ENCODE assay signal across 1 cellular context in the genomic region with DNA sequence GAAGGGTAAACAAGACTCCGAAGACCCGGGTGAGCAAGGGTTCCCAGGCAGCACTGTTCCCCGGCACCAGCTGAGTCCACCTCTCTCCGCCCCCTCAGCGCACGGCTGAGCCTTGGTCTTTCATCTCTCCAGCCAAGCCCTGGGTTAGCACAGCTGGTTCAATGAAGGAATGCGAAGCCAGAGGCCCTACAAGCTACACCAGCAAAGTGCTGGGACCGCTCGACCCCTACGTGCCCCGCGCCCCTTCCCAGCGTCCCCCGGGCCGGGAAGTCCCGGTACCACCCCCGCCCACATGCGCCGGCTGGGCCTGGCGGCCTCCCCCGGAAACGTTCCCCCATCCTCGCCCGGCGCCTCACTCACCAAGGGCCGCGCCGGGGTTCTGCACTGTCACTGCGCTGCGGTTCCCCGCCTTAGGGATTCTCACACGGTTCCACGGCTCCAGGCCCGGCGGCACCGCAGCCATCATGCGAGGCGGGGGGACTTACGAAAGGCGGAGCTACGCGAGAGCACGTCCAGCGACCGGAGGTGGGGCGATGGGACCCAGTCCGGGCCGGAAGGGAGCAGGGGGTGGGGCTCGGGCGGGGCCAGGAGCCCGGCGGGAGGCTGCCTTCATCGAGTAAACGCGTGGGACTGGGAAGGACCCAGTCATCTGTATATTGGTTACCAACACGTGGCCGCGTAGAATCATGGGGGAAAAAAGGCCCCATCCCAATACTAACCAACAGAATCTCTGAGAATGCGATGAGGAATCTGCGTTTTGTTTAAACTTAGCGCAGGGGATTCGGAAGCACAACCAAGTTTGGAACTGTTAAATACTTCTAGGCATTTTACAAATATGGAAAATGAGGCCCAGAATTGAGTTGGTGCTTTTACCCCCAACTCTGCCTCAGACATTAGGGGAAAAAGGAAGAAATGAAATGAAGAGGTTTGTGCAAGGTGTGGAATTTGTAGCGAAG.
A peak's percentile ranks its signal among the peaks of the same experiment; 100 is the strongest.
TF ChIP-seq lines count a peak whose summit lies in the region.

No MANE protein-coding gene starts in this region.

TF ChIP-seq in HepG2, 621 proteins besides CTCF, POLR2A, EP300 and RAD21 (continued from another document and continues in another):
- TF ChIP-seq, protein P1, sequence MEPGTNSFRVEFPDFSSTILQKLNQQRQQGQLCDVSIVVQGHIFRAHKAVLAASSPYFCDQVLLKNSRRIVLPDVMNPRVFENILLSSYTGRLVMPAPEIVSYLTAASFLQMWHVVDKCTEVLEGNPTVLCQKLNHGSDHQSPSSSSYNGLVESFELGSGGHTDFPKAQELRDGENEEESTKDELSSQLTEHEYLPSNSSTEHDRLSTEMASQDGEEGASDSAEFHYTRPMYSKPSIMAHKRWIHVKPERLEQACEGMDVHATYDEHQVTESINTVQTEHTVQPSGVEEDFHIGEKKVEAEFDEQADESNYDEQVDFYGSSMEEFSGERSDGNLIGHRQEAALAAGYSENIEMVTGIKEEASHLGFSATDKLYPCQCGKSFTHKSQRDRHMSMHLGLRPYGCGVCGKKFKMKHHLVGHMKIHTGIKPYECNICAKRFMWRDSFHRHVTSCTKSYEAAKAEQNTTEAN (CRISPR knock-in tag; conservative IDR thresholded peaks at IDR 0.05), result peak; percentile 76; the same call in 1 of the 2 replicates
- TF ChIP-seq KDM4B (CRISPR knock-in tag; IDR thresholded peaks at IDR 0.05) (peak; percentile 76; the same call in 1 of the 2 replicates), ZNF614 (CRISPR knock-in tag; IDR thresholded peaks at IDR 0.05; ENCODE audit: borderline replicate concordance) (peak; percentile 58; the same call in 1 of the 2 replicates), ZNF672 (CRISPR knock-in tag; IDR thresholded peaks at IDR 0.05) (no peak), ZZZ3 (CRISPR knock-in tag; IDR thresholded peaks at IDR 0.05; ENCODE audit: borderline replicate concordance) (peak; percentile 93; the same call in 1 of the 2 replicates), MIXL1 (CRISPR knock-in tag; IDR thresholded peaks at IDR 0.05) (0 out of 2 replicates have a peak, but pooled peaks have one; percentile 8), KDM6A (CRISPR knock-in tag; IDR thresholded peaks at IDR 0.05; ENCODE audit: low read depth) (no peak), ZNF75D (CRISPR knock-in tag; IDR thresholded peaks at IDR 0.05; ENCODE audit: borderline replicate concordance) (no peak), KDM2A (CRISPR knock-in tag; IDR thresholded peaks at IDR 0.05; ENCODE audit: borderline replicate concordance, low read depth) (peak; percentile 94), MTF2 (CRISPR knock-in tag; IDR thresholded peaks at IDR 0.05; ENCODE audit: borderline replicate concordance) (no peak), SNAI1 (CRISPR knock-in tag; IDR thresholded peaks at IDR 0.05; ENCODE audit: borderline replicate concordance) (0 out of 2 replicates have a peak, but pooled peaks have one; percentile 63), CBFB (CRISPR knock-in tag; IDR thresholded peaks at IDR 0.05) (peak; percentile 59; the same call in 1 of the 2 replicates), TSC22D2 (CRISPR knock-in tag; IDR thresholded peaks at IDR 0.05; ENCODE audit: borderline replicate concordance) (0 out of 2 replicates have a peak, but pooled peaks have one; percentile 49), ATF7-NPFF (CRISPR knock-in tag; IDR thresholded peaks at IDR 0.05; ENCODE audit: low read depth) (peak; percentile 85), ZNF143 (CRISPR knock-in tag; IDR thresholded peaks at IDR 0.05) (peak; percentile 84), ZNF333 (CRISPR knock-in tag; IDR thresholded peaks at IDR 0.05; ENCODE audit: borderline replicate concordance) (peak; percentile 63; the same call in 1 of the 2 replicates), ZNF678 (CRISPR knock-in tag; IDR thresholded peaks at IDR 0.05) (peak; percentile 54; the same call in 1 of the 2 replicates), NFATC3 (CRISPR knock-in tag; IDR thresholded peaks at IDR 0.05) (peak; percentile 88; the same call in 1 of the 2 replicates), MEF2D (CRISPR knock-in tag; IDR thresholded peaks at IDR 0.05) (peak; percentile 78), ZNF883 (CRISPR knock-in tag; IDR thresholded peaks at IDR 0.05; ENCODE audit: not compliant biosample characterization) (peak; percentile 97), YY1 (IDR thresholded peaks at IDR 0.05; ENCODE audit: insufficient read depth, insufficient replicate concordance, low read depth, low read length) (peak; percentile 91), ZNF563 (CRISPR knock-in tag; IDR thresholded peaks at IDR 0.05) (peak; percentile 85), ZNF567 (CRISPR knock-in tag; IDR thresholded peaks at IDR 0.05; ENCODE audit: borderline replicate concordance) (peak; percentile 34; the same call in 1 of the 2 replicates), ZFAT (CRISPR knock-in tag; conservative IDR thresholded peaks at IDR 0.05) (0 out of 2 replicates have a peak, but pooled peaks have one; percentile 17), FOXA3 (CRISPR knock-in tag; IDR thresholded peaks at IDR 0.05) (peak; percentile 35), RARA (CRISPR knock-in tag; IDR thresholded peaks at IDR 0.05) (peak; percentile 13)
- TF ChIP-seq, protein P2, sequence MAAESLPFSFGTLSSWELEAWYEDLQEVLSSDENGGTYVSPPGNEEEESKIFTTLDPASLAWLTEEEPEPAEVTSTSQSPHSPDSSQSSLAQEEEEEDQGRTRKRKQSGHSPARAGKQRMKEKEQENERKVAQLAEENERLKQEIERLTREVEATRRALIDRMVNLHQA (CRISPR knock-in tag; IDR thresholded peaks at IDR 0.05), result no peak
- TF ChIP-seq, protein P3, sequence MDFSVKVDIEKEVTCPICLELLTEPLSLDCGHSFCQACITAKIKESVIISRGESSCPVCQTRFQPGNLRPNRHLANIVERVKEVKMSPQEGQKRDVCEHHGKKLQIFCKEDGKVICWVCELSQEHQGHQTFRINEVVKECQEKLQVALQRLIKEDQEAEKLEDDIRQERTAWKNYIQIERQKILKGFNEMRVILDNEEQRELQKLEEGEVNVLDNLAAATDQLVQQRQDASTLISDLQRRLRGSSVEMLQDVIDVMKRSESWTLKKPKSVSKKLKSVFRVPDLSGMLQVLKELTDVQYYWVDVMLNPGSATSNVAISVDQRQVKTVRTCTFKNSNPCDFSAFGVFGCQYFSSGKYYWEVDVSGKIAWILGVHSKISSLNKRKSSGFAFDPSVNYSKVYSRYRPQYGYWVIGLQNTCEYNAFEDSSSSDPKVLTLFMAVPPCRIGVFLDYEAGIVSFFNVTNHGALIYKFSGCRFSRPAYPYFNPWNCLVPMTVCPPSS (IDR thresholded peaks at IDR 0.05), result no peak
- TF ChIP-seq, protein P4, sequence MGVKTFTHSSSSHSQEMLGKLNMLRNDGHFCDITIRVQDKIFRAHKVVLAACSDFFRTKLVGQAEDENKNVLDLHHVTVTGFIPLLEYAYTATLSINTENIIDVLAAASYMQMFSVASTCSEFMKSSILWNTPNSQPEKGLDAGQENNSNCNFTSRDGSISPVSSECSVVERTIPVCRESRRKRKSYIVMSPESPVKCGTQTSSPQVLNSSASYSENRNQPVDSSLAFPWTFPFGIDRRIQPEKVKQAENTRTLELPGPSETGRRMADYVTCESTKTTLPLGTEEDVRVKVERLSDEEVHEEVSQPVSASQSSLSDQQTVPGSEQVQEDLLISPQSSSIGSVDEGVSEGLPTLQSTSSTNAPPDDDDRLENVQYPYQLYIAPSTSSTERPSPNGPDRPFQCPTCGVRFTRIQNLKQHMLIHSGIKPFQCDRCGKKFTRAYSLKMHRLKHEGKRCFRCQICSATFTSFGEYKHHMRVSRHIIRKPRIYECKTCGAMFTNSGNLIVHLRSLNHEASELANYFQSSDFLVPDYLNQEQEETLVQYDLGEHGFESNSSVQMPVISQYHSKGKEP (CRISPR knock-in tag; IDR thresholded peaks at IDR 0.05), result no peak
- TF ChIP-seq, protein P5, sequence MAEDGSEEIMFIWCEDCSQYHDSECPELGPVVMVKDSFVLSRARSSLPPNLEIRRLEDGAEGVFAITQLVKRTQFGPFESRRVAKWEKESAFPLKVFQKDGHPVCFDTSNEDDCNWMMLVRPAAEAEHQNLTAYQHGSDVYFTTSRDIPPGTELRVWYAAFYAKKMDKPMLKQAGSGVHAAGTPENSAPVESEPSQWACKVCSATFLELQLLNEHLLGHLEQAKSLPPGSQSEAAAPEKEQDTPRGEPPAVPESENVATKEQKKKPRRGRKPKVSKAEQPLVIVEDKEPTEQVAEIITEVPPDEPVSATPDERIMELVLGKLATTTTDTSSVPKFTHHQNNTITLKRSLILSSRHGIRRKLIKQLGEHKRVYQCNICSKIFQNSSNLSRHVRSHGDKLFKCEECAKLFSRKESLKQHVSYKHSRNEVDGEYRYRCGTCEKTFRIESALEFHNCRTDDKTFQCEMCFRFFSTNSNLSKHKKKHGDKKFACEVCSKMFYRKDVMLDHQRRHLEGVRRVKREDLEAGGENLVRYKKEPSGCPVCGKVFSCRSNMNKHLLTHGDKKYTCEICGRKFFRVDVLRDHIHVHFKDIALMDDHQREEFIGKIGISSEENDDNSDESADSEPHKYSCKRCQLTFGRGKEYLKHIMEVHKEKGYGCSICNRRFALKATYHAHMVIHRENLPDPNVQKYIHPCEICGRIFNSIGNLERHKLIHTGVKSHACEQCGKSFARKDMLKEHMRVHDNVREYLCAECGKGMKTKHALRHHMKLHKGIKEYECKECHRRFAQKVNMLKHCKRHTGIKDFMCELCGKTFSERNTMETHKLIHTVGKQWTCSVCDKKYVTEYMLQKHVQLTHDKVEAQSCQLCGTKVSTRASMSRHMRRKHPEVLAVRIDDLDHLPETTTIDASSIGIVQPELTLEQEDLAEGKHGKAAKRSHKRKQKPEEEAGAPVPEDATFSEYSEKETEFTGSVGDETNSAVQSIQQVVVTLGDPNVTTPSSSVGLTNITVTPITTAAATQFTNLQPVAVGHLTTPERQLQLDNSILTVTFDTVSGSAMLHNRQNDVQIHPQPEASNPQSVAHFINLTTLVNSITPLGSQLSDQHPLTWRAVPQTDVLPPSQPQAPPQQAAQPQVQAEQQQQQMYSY (CRISPR knock-in tag; IDR thresholded peaks at IDR 0.05), result 0 out of 2 replicates have a peak, but pooled peaks have one; percentile 74
- TF ChIP-seq, protein P6, sequence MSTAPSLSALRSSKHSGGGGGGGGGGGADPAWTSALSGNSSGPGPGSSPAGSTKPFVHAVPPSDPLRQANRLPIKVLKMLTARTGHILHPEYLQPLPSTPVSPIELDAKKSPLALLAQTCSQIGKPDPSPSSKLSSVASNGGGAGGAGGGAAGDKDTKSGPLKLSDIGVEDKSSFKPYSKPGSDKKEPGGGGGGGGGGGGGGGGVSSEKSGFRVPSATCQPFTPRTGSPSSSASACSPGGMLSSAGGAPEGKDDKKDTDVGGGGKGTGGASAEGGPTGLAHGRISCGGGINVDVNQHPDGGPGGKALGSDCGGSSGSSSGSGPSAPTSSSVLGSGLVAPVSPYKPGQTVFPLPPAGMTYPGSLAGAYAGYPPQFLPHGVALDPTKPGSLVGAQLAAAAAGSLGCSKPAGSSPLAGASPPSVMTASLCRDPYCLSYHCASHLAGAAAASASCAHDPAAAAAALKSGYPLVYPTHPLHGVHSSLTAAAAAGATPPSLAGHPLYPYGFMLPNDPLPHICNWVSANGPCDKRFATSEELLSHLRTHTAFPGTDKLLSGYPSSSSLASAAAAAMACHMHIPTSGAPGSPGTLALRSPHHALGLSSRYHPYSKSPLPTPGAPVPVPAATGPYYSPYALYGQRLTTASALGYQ (CRISPR knock-in tag; IDR thresholded peaks at IDR 0.05), result 0 out of 2 replicates have a peak, but pooled peaks have one; percentile 33
- TF ChIP-seq, protein P7, sequence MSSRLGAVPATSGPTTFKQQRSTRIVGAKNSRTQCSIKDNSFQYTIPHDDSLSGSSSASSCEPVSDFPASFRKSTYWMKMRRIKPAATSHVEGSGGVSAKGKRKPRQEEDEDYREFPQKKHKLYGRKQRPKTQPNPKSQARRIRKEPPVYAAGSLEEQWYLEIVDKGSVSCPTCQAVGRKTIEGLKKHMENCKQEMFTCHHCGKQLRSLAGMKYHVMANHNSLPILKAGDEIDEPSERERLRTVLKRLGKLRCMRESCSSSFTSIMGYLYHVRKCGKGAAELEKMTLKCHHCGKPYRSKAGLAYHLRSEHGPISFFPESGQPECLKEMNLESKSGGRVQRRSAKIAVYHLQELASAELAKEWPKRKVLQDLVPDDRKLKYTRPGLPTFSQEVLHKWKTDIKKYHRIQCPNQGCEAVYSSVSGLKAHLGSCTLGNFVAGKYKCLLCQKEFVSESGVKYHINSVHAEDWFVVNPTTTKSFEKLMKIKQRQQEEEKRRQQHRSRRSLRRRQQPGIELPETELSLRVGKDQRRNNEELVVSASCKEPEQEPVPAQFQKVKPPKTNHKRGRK (CRISPR knock-in tag; IDR thresholded peaks at IDR 0.05), result no peak
- TF ChIP-seq, protein P8, sequence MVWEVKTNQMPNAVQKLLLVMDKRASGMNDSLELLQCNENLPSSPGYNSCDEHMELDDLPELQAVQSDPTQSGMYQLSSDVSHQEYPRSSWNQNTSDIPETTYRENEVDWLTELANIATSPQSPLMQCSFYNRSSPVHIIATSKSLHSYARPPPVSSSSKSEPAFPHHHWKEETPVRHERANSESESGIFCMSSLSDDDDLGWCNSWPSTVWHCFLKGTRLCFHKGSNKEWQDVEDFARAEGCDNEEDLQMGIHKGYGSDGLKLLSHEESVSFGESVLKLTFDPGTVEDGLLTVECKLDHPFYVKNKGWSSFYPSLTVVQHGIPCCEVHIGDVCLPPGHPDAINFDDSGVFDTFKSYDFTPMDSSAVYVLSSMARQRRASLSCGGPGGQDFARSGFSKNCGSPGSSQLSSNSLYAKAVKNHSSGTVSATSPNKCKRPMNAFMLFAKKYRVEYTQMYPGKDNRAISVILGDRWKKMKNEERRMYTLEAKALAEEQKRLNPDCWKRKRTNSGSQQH (CRISPR knock-in tag; IDR thresholded peaks at IDR 0.05; ENCODE audit: low read depth), result no peak
- TF ChIP-seq, protein P9, sequence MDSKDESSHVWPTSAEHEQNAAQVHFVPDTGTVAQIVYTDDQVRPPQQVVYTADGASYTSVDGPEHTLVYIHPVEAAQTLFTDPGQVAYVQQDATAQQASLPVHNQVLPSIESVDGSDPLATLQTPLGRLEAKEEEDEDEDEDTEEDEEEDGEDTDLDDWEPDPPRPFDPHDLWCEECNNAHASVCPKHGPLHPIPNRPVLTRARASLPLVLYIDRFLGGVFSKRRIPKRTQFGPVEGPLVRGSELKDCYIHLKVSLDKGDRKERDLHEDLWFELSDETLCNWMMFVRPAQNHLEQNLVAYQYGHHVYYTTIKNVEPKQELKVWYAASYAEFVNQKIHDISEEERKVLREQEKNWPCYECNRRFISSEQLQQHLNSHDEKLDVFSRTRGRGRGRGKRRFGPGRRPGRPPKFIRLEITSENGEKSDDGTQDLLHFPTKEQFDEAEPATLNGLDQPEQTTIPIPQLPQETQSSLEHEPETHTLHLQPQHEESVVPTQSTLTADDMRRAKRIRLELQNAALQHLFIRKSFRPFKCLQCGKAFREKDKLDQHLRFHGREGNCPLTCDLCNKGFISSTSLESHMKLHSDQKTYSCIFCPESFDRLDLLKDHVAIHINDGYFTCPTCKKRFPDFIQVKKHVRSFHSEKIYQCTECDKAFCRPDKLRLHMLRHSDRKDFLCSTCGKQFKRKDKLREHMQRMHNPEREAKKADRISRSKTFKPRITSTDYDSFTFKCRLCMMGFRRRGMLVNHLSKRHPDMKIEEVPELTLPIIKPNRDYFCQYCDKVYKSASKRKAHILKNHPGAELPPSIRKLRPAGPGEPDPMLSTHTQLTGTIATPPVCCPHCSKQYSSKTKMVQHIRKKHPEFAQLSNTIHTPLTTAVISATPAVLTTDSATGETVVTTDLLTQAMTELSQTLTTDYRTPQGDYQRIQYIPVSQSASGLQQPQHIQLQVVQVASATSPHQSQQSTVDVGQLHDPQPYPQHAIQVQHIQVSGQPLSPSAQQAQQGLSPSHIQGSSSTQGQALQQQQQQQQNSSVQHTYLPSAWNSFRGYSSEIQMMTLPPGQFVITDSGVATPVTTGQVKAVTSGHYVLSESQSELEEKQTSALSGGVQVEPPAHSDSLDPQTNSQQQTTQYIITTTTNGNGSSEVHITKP (CRISPR knock-in tag; IDR thresholded peaks at IDR 0.05; ENCODE audit: low read depth), result peak; percentile 52; the same call in 1 of the 2 replicates
